Comparison of ENCODE assay signal across 25 cellular contexts in genomic region chr12:3921142-3921520, GRCh38.
"Had no signal": no experiment of that assay in that cellular context is flagged by ENCODE, and none has a peak within 500 bp of the region (broad histone marks: within the 10 kb centered on the region; RNA-seq: fewer than 3 reads in every experiment).

No MANE protein-coding gene starts in this region.

- H3K4me1 ChIP-seq: body of pancreas had no signal

- H3K9me3 ChIP-seq: adrenal gland, body of pancreas had no signal

- H3K4me3 ChIP-seq: body of pancreas had no signal

- FAIRE-seq: colon, frontal cortex had no signal

- H3K36me3 ChIP-seq: adrenal gland had no signal

- DNase-seq: activated CD4-positive, alpha-beta memory T cell treated with anti-CD3 and anti-CD28 coated beads for 36 hours; activated CD4-positive, alpha-beta T cell treated with anti-CD3 and anti-CD28 coated beads for 36 hours; activated CD4-positive, alpha-beta T cell treated with anti-CD3 and anti-CD28 coated beads, Interleukin-2, amount 10 ng/mL, durations not matched to agents 24 days and 14 days; activated CD4-positive, CD25-positive, alpha-beta regulatory T cell; activated CD4-positive, CD25-positive, alpha-beta regulatory T cell treated with anti-CD3 and anti-CD28 coated beads, Interleukin-2, amount 50 U/mL, for 72 hours; activated CD8-positive, alpha-beta memory T cell treated with anti-CD3 and anti-CD28 coated beads, Interleukin-2, amount 10 ng/mL, durations not matched to agents 7 days and 5 days; activated CD8-positive, alpha-beta memory T cell treated with anti-CD3 and anti-CD28 coated beads, Interleukin-2, amount 50 U/mL, for 4 hours; activated CD8-positive, alpha-beta T cell treated with anti-CD3 and anti-CD28 coated beads, Interleukin-2, amount 10 ng/mL, durations not matched to agents 7 days and 5 days; activated effector memory CD4-positive, alpha-beta T cell treated with anti-CD3 and anti-CD28 coated beads, Interleukin-2, amount 50 U/mL, for 16 hours; activated naive CD4-positive, alpha-beta T cell treated with anti-CD3 and anti-CD28 coated beads for 36 hours; activated naive CD8-positive, alpha-beta T cell treated with anti-CD3 and anti-CD28 coated beads for 36 hours; activated naive CD8-positive, alpha-beta T cell treated with anti-CD3 and anti-CD28 coated beads, Interleukin-2, amount 50 U/mL, for 24 hours; activated T-cell treated with anti-CD3 and anti-CD28 coated beads, Interleukin-2, amount 50 U/mL, for 1 hour; activated T-cell treated with anti-CD3 and anti-CD28 coated beads, Interleukin-2, amount 50 U/mL, for 48 hours; amygdala; aorta; body of pancreas; caudate nucleus; cortex of kidney; effector CD8-positive, alpha-beta T cell; T-helper 2 cell had no signal

- H3K27me3 ChIP-seq: adrenal gland had no signal

- ATAC-seq: activated CD4-positive, alpha-beta T cell treated with anti-CD3 and anti-CD28 coated beads for 36 hours; activated CD8-positive, alpha-beta memory T cell treated with anti-CD3 and anti-CD28 coated beads, Interleukin-2, amount 10 ng/mL, durations not matched to agents 7 days and 5 days; activated CD8-positive, alpha-beta T cell treated with anti-CD3 and anti-CD28 coated beads, Interleukin-2, amount 10 ng/mL, durations not matched to agents 7 days and 5 days; activated naive CD8-positive, alpha-beta T cell treated with anti-CD3 and anti-CD28 coated beads, Interleukin-2, amount 50 U/mL, for 24 hours; body of pancreas; esophagus mucosa had no signal

- H3K27ac ChIP-seq: body of pancreas had no signal
